ENCODE assay signal across 1 cellular context in the genomic region with DNA sequence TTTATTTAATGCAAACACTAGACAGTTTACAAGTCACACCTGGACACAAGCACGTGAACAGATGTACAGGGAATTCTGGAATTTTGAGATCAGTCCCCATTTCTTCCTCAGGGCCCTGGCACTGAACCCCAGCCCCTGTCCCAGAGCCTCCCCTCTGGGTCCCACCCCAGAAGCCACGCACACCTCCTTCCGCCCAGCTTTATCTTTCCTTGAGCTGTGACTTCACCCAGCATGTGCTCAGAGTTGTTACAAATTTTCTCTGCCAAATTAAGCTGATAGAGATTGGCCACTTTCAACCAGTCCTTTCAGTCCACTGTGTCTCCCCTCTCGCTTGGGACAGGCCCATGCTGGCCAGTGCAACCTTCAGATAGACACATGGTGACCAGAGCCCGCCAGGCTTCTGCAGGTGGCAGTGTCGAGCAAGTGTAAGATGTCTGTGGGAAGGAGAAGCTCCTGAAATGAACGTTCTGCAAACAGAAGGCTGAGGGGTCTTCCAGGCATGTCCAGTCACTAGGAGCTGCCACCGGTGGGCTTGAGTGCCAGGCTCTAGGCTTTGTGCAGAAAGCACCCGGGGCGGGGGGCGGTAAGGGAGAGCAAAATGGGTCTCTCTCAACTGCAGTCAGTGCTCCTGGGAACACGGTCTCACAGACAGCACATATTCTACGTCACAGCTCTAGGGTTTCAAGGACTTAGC.
TF ChIP-seq lines count a peak whose summit lies in the region.

No MANE protein-coding gene starts in this region.

TF ChIP-seq in K562, 482 proteins besides CTCF, POLR2A, EP300 and RAD21:
- TF ChIP-seq, protein P1, sequence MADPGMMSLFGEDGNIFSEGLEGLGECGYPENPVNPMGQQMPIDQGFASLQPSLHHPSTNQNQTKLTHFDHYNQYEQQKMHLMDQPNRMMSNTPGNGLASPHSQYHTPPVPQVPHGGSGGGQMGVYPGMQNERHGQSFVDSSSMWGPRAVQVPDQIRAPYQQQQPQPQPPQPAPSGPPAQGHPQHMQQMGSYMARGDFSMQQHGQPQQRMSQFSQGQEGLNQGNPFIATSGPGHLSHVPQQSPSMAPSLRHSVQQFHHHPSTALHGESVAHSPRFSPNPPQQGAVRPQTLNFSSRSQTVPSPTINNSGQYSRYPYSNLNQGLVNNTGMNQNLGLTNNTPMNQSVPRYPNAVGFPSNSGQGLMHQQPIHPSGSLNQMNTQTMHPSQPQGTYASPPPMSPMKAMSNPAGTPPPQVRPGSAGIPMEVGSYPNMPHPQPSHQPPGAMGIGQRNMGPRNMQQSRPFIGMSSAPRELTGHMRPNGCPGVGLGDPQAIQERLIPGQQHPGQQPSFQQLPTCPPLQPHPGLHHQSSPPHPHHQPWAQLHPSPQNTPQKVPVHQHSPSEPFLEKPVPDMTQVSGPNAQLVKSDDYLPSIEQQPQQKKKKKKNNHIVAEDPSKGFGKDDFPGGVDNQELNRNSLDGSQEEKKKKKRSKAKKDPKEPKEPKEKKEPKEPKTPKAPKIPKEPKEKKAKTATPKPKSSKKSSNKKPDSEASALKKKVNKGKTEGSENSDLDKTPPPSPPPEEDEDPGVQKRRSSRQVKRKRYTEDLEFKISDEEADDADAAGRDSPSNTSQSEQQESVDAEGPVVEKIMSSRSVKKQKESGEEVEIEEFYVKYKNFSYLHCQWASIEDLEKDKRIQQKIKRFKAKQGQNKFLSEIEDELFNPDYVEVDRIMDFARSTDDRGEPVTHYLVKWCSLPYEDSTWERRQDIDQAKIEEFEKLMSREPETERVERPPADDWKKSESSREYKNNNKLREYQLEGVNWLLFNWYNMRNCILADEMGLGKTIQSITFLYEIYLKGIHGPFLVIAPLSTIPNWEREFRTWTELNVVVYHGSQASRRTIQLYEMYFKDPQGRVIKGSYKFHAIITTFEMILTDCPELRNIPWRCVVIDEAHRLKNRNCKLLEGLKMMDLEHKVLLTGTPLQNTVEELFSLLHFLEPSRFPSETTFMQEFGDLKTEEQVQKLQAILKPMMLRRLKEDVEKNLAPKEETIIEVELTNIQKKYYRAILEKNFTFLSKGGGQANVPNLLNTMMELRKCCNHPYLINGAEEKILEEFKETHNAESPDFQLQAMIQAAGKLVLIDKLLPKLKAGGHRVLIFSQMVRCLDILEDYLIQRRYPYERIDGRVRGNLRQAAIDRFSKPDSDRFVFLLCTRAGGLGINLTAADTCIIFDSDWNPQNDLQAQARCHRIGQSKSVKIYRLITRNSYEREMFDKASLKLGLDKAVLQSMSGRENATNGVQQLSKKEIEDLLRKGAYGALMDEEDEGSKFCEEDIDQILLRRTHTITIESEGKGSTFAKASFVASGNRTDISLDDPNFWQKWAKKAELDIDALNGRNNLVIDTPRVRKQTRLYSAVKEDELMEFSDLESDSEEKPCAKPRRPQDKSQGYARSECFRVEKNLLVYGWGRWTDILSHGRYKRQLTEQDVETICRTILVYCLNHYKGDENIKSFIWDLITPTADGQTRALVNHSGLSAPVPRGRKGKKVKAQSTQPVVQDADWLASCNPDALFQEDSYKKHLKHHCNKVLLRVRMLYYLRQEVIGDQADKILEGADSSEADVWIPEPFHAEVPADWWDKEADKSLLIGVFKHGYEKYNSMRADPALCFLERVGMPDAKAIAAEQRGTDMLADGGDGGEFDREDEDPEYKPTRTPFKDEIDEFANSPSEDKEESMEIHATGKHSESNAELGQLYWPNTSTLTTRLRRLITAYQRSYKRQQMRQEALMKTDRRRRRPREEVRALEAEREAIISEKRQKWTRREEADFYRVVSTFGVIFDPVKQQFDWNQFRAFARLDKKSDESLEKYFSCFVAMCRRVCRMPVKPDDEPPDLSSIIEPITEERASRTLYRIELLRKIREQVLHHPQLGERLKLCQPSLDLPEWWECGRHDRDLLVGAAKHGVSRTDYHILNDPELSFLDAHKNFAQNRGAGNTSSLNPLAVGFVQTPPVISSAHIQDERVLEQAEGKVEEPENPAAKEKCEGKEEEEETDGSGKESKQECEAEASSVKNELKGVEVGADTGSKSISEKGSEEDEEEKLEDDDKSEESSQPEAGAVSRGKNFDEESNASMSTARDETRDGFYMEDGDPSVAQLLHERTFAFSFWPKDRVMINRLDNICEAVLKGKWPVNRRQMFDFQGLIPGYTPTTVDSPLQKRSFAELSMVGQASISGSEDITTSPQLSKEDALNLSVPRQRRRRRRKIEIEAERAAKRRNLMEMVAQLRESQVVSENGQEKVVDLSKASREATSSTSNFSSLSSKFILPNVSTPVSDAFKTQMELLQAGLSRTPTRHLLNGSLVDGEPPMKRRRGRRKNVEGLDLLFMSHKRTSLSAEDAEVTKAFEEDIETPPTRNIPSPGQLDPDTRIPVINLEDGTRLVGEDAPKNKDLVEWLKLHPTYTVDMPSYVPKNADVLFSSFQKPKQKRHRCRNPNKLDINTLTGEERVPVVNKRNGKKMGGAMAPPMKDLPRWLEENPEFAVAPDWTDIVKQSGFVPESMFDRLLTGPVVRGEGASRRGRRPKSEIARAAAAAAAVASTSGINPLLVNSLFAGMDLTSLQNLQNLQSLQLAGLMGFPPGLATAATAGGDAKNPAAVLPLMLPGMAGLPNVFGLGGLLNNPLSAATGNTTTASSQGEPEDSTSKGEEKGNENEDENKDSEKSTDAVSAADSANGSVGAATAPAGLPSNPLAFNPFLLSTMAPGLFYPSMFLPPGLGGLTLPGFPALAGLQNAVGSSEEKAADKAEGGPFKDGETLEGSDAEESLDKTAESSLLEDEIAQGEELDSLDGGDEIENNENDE (IDR thresholded peaks at IDR 0.05; ENCODE audit: low read depth, low read length): no peak
- no peak for TF ChIP-seq DNMT1 (IDR thresholded peaks at IDR 0.05)
- TF ChIP-seq, protein P2, sequence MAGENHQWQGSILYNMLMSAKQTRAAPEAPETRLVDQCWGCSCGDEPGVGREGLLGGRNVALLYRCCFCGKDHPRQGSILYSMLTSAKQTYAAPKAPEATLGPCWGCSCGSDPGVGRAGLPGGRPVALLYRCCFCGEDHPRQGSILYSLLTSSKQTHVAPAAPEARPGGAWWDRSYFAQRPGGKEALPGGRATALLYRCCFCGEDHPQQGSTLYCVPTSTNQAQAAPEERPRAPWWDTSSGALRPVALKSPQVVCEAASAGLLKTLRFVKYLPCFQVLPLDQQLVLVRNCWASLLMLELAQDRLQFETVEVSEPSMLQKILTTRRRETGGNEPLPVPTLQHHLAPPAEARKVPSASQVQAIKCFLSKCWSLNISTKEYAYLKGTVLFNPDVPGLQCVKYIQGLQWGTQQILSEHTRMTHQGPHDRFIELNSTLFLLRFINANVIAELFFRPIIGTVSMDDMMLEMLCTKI (IDR thresholded peaks at IDR 0.05; ENCODE audit: partially characterized antibody): no peak
- TF ChIP-seq CCNT2 (IDR thresholded peaks at IDR 0.05; ENCODE audit: borderline replicate concordance, extremely low read depth, insufficient read length, low read depth, low read length): no peak
- TF ChIP-seq RBM34 (IDR thresholded peaks at IDR 0.05; ENCODE audit: borderline replicate concordance, insufficient read depth, low read length): no peak
- no peak for TF ChIP-seq RUNX1 (IDR thresholded peaks at IDR 0.05; ENCODE audit: low read depth)
- TF ChIP-seq ZNF77 (CRISPR knock-in tag; IDR thresholded peaks at IDR 0.05): no peak
- no peak for TF ChIP-seq SLC30A9 (CRISPR knock-in tag; IDR thresholded peaks at IDR 0.05)
- no peak for TF ChIP-seq SIN3A (IDR thresholded peaks at IDR 0.05; ENCODE audit: borderline replicate concordance in 2 of 2, control insufficient read depth in 1 of 2, low read depth in 2 of 2, low read length in 2 of 2)
- no peak for TF ChIP-seq MYNN (IDR thresholded peaks at IDR 0.05)
- TF ChIP-seq MYNN (CRISPR knock-in tag; IDR thresholded peaks at IDR 0.05): no peak
- no peak for TF ChIP-seq HMG20A (CRISPR knock-in tag; conservative IDR thresholded peaks at IDR 0.05)
- no peak for TF ChIP-seq CBX1 (IDR thresholded peaks at IDR 0.05; ENCODE audit: low read depth)
- TF ChIP-seq, protein P3, sequence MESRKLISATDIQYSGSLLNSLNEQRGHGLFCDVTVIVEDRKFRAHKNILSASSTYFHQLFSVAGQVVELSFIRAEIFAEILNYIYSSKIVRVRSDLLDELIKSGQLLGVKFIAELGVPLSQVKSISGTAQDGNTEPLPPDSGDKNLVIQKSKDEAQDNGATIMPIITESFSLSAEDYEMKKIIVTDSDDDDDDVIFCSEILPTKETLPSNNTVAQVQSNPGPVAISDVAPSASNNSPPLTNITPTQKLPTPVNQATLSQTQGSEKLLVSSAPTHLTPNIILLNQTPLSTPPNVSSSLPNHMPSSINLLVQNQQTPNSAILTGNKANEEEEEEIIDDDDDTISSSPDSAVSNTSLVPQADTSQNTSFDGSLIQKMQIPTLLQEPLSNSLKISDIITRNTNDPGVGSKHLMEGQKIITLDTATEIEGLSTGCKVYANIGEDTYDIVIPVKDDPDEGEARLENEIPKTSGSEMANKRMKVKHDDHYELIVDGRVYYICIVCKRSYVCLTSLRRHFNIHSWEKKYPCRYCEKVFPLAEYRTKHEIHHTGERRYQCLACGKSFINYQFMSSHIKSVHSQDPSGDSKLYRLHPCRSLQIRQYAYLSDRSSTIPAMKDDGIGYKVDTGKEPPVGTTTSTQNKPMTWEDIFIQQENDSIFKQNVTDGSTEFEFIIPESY (CRISPR knock-in tag; IDR thresholded peaks at IDR 0.05): no peak
- TF ChIP-seq ILF3 (IDR thresholded peaks at IDR 0.05; ENCODE audit: borderline replicate concordance): no peak
- TF ChIP-seq, protein P4, sequence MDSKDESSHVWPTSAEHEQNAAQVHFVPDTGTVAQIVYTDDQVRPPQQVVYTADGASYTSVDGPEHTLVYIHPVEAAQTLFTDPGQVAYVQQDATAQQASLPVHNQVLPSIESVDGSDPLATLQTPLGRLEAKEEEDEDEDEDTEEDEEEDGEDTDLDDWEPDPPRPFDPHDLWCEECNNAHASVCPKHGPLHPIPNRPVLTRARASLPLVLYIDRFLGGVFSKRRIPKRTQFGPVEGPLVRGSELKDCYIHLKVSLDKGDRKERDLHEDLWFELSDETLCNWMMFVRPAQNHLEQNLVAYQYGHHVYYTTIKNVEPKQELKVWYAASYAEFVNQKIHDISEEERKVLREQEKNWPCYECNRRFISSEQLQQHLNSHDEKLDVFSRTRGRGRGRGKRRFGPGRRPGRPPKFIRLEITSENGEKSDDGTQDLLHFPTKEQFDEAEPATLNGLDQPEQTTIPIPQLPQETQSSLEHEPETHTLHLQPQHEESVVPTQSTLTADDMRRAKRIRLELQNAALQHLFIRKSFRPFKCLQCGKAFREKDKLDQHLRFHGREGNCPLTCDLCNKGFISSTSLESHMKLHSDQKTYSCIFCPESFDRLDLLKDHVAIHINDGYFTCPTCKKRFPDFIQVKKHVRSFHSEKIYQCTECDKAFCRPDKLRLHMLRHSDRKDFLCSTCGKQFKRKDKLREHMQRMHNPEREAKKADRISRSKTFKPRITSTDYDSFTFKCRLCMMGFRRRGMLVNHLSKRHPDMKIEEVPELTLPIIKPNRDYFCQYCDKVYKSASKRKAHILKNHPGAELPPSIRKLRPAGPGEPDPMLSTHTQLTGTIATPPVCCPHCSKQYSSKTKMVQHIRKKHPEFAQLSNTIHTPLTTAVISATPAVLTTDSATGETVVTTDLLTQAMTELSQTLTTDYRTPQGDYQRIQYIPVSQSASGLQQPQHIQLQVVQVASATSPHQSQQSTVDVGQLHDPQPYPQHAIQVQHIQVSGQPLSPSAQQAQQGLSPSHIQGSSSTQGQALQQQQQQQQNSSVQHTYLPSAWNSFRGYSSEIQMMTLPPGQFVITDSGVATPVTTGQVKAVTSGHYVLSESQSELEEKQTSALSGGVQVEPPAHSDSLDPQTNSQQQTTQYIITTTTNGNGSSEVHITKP (IDR thresholded peaks at IDR 0.05; ENCODE audit: partially characterized antibody): no peak
- TF ChIP-seq SRSF7 (optimal IDR thresholded peaks at IDR 0.05; ENCODE audit: low read depth, low read length): no peak
- TF ChIP-seq, protein P5, sequence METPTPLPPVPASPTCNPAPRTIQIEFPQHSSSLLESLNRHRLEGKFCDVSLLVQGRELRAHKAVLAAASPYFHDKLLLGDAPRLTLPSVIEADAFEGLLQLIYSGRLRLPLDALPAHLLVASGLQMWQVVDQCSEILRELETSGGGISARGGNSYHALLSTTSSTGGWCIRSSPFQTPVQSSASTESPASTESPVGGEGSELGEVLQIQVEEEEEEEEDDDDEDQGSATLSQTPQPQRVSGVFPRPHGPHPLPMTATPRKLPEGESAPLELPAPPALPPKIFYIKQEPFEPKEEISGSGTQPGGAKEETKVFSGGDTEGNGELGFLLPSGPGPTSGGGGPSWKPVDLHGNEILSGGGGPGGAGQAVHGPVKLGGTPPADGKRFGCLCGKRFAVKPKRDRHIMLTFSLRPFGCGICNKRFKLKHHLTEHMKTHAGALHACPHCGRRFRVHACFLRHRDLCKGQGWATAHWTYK (CRISPR knock-in tag; IDR thresholded peaks at IDR 0.05): no peak
